8 cellular contexts compared by ENCODE assay signal in genomic region chr4:2241003-2241402, GRCh38. TPM values are rescaled to one million over a fixed set of nuclear protein-coding genes. Genes with fewer than 3 reads are reported as not detected.
DNase-seq lines count a peak whose midpoint lies in the region; ATAC-seq and TF ChIP-seq lines count a peak whose summit lies in the region.

No MANE protein-coding gene starts in this region.

- peak overlapping the region; percentile 61; the same call in 1 of the 2 replicates for H2AFZ ChIP-seq in SK-N-SH (ENCODE audit: low read depth)

- H3K36me3 Mint-ChIP-seq in activated CD8-positive, alpha-beta T cell treated with anti-CD3 and anti-CD28 coated beads, Interleukin-2, amount 10 ng/mL, durations not matched to agents 7 days and 5 days (ENCODE audit: low read depth): peaks cover 36% of the 10 kb centered on the region

- no peak for ATAC-seq in SK-N-SH treated with all-trans-retinoic acid at 6 μM for 48 hours
- no peak for ATAC-seq in activated CD8-positive, alpha-beta T cell treated with anti-CD3 and anti-CD28 coated beads, Interleukin-2, amount 10 ng/mL, durations not matched to agents 7 days and 5 days
- no peak for ATAC-seq in HG03460 (IDR thresholded peaks at IDR 0.05; ENCODE audit: unreplicated experiment)
- ATAC-seq in HG03520 (IDR thresholded peaks at IDR 0.05; ENCODE audit: unreplicated experiment): no peak

- TF ChIP-seq RAD21 in SK-N-SH (IDR thresholded peaks at IDR 0.05; ENCODE audit: low read length): no peak

- peak overlapping the region; percentile 83 for H3K9ac ChIP-seq in SK-N-SH
- peak overlapping the region; percentile 82; the same call in 1 of the 2 replicates for H3K9ac ChIP-seq in iPS-20b (ENCODE audit: low read depth, low read length)

- H3K4me3 ChIP-seq in SK-N-SH (ENCODE audit: low read depth in 2 of 2, low read length in 1 of 2) (peak overlapping the region; percentile 81 to 96), iPS-20b (ENCODE audit: low read length) (peak overlapping the region; percentile 77), suprapubic skin (peak overlapping the region; percentile 95)

- no peak for TF ChIP-seq POLR2A in suprapubic skin (IDR thresholded peaks at IDR 0.05)

- H3K4me1 Mint-ChIP-seq in activated CD8-positive, alpha-beta T cell treated with anti-CD3 and anti-CD28 coated beads, Interleukin-2, amount 10 ng/mL, durations not matched to agents 7 days and 5 days (ENCODE audit: low read depth): peaks cover 63% of the 10 kb centered on the region

- no peaks in the 10 kb centered on the region for H3K9me3 Mint-ChIP-seq in activated CD8-positive, alpha-beta T cell treated with anti-CD3 and anti-CD28 coated beads, Interleukin-2, amount 10 ng/mL, durations not matched to agents 7 days and 5 days (ENCODE audit: insufficient read depth)

- WGBS in SK-N-SH (ENCODE audit: low lambda C conversion rate): 5% methylated on average over 7 of the region's 7 CpGs
- 7% methylated on average over 7 of the region's 7 CpGs for WGBS in suprapubic skin

- no peaks in the 10 kb centered on the region for H3K9me3 ChIP-seq in SK-N-SH
- H3K9me3 ChIP-seq in iPS-20b (ENCODE audit: insufficient read depth, low read depth, low read length): peaks cover 8% of the 10 kb centered on the region
- no peaks in the 10 kb centered on the region for H3K9me3 ChIP-seq in suprapubic skin

- H3K27me3 ChIP-seq in SK-N-SH (ENCODE audit: insufficient read depth) (no peaks in the 10 kb centered on the region), iPS-20b (ENCODE audit: insufficient read depth, low read length) (peaks cover 3% of the 10 kb centered on the region; the same call in 1 of the 2 replicates), suprapubic skin (no peaks in the 10 kb centered on the region)

- peak overlapping the region; percentile 95 for H3K4me3 Mint-ChIP-seq in activated CD8-positive, alpha-beta T cell treated with anti-CD3 and anti-CD28 coated beads, Interleukin-2, amount 10 ng/mL, durations not matched to agents 7 days and 5 days

- H4K20me1 ChIP-seq in SK-N-SH (ENCODE audit: insufficient read depth): peaks cover 29% of the 10 kb centered on the region; the same call in 1 of the 2 replicates

- H3K27ac Mint-ChIP-seq in activated CD8-positive, alpha-beta T cell treated with anti-CD3 and anti-CD28 coated beads, Interleukin-2, amount 10 ng/mL, durations not matched to agents 7 days and 5 days: peak overlapping the region; percentile 93

- H3K36me3 ChIP-seq in SK-N-SH (replicated peaks in 1 of 2; ENCODE audit: control insufficient read depth in 1 of 2, insufficient read depth in 2 of 2, low read length in 1 of 2) (peaks cover 22 to 26% of the 10 kb centered on the region in 2 experiments), iPS-20b (ENCODE audit: insufficient read depth, low read depth, low read length) (peaks cover 31% of the 10 kb centered on the region), suprapubic skin (peaks cover 5% of the 10 kb centered on the region)

- TF ChIP-seq CTCF in SK-N-SH (IDR thresholded peaks at IDR 0.05) (no peak), suprapubic skin (IDR thresholded peaks at IDR 0.05) (no peak)

- CTCF ChIA-PET in SK-N-SH (lab: Yijun Ruan, JAX): interaction anchor here (1.7 to 2.4 kb wide), 3 partner anchors 21 to 195 kb away, joined by 6 to 14 read pairs (median 9); partner anchors contain the start of genes CFAP99 and ZFYVE28
- CTCF ChIA-PET in activated CD8-positive, alpha-beta T cell treated with anti-CD3 and anti-CD28 coated beads, Interleukin-2, amount 10 ng/mL, durations not matched to agents 7 days and 5 days (lab: Charles Lee): interaction anchor here (0.9 to 4.6 kb wide), 12 partner anchors 14 to 222 kb away, joined by 3 to 43 read pairs (median 4); partner anchors contain the start of genes CFAP99 and MXD4

- H3K4me1 ChIP-seq in SK-N-SH (ENCODE audit: control insufficient read depth in 1 of 2, insufficient read depth in 2 of 2, low read depth in 1 of 2, low read length in 1 of 2) (peaks cover 25 to 28% of the 10 kb centered on the region in 2 experiments; a peak in 3 of 4 replicates), iPS-20b (ENCODE audit: insufficient read depth, low read length) (0 out of 2 replicates have a peak, but pooled peaks cover 4% of the 10 kb centered on the region), suprapubic skin (peaks cover 52% of the 10 kb centered on the region)

- TF ChIP-seq EP300 in SK-N-SH (IDR thresholded peaks at IDR 0.05; ENCODE audit: borderline replicate concordance in 1 of 2, low read depth in 1 of 2, low read length in 1 of 2) (no peak), suprapubic skin (IDR thresholded peaks at IDR 0.05) (no peak)

- POLR2A ChIA-PET in SK-N-SH (lab: Yijun Ruan, JAX): interaction anchor here (1.4 kb wide), 1 partner anchor 195 kb away, joined by 4 read pairs; no protein-coding TSS in a partner anchor
- POLR2A ChIA-PET in activated CD8-positive, alpha-beta T cell treated with anti-CD3 and anti-CD28 coated beads, Interleukin-2, amount 10 ng/mL, durations not matched to agents 7 days and 5 days (lab: Charles Lee): interaction anchor here (0.6 to 3.1 kb wide), 13 partner anchors 10 to 529 kb away, joined by 3 to 27 read pairs (median 5); partner anchors contain the start of genes MXD4, RNF4 and SLBP

- H3K4me2 ChIP-seq in SK-N-SH: peak overlapping the region; percentile 89

- H3F3A ChIP-seq in SK-N-SH (replicated peaks; ENCODE audit: insufficient read depth): peaks cover 10% of the 10 kb centered on the region

- no peak for DNase-seq in SK-N-SH
- DNase-seq in activated CD8-positive, alpha-beta T cell treated with anti-CD3 and anti-CD28 coated beads, Interleukin-2, amount 10 ng/mL, durations not matched to agents 7 days and 5 days: peak; percentile 21
- no peak for DNase-seq in suprapubic skin (ENCODE audit: low spot score in 2 of 2)
- no peak for DNase-seq in DMS79 (lab: John Stamatoyannopoulos, UW)

- H3K27ac ChIP-seq in SK-N-SH (ENCODE audit: low read depth in 2 of 2, low read length in 1 of 2): peak overlapping the region in 1 of 2 experiments; percentile 24; a peak in 2 of 4 replicates
- H3K27ac ChIP-seq in iPS-20b (ENCODE audit: low read length): no peak overlapping the region
- H3K27ac ChIP-seq in suprapubic skin: no peak overlapping the region

- H3K27me3 Mint-ChIP-seq in activated CD8-positive, alpha-beta T cell treated with anti-CD3 and anti-CD28 coated beads, Interleukin-2, amount 10 ng/mL, durations not matched to agents 7 days and 5 days (ENCODE audit: low read depth): peaks cover 4% of the 10 kb centered on the region

- H3K9me2 ChIP-seq in SK-N-SH: no peaks in the 10 kb centered on the region

- H3K79me2 ChIP-seq in SK-N-SH (ENCODE audit: insufficient read depth): peaks cover 49% of the 10 kb centered on the region

TF ChIP-seq in SK-N-SH, 30 proteins besides CTCF, POLR2A, EP300 and RAD21 (continues in another document):
- no peak for TF ChIP-seq JUND (IDR thresholded peaks at IDR 0.05)
- no peak for TF ChIP-seq TAF1 (IDR thresholded peaks at IDR 0.05; ENCODE audit: borderline replicate concordance, low read depth, low read length)
- no peak for TF ChIP-seq FOXJ3 (CRISPR knock-in tag; IDR thresholded peaks at IDR 0.05)
- TF ChIP-seq GATA2 (CRISPR knock-in tag; IDR thresholded peaks at IDR 0.05): no peak

TF ChIP-seq in SK-N-SH treated with all-trans-retinoic acid at 6 μM for 48 hours, 23 proteins besides CTCF, POLR2A, EP300 and RAD21:
- TF ChIP-seq BACH2 (CRISPR knock-in tag; IDR thresholded peaks at IDR 0.05; ENCODE audit: borderline replicate concordance) (no peak), ZFP3 (CRISPR knock-in tag; IDR thresholded peaks at IDR 0.05) (no peak), ESRRG (CRISPR knock-in tag; IDR thresholded peaks at IDR 0.05) (no peak), ARNTL (CRISPR knock-in tag; IDR thresholded peaks at IDR 0.05; ENCODE audit: borderline replicate concordance, low read depth) (no peak)

RNA-seq across cellular contexts. Expression of gene HAUS3, which starts 0.9 kb away (rescaled TPM):
- 6.3 and 6.4 TPM in 2 replicates for polyA plus RNA-seq in SK-N-SH (2012; rRNA removed)
- polyA plus RNA-seq in SK-N-SH (2012; cell fraction: cytosol; rRNA removed): 4.0 and 4.4 TPM in 2 replicates
- polyA plus RNA-seq in SK-N-SH (2012; cell fraction: nucleus; rRNA removed): 15.3 and 15.8 TPM in 2 replicates
- total RNA-seq in activated CD8-positive, alpha-beta T cell treated with anti-CD3 and anti-CD28 coated beads, Interleukin-2, amount 10 ng/mL, durations not matched to agents 7 days and 5 days: 10 to 100 TPM; 22.0 to 25.8 TPM
- 10 to 100 TPM in 3 of 4 donors, 1 to 10 TPM in 1; 7.6 to 17.9 (median 11.8) TPM for total RNA-seq in suprapubic skin

RNA-seq across cellular contexts. Expression of gene POLN, which starts 0.9 kb away (rescaled TPM):
- 0.67 and 1.2 TPM in 2 replicates for polyA plus RNA-seq in SK-N-SH (2012; rRNA removed)
- 0.31 and 0.38 TPM in 2 replicates for polyA plus RNA-seq in SK-N-SH (2012; cell fraction: cytosol; rRNA removed)
- 4.2 and 4.9 TPM in 2 replicates for polyA plus RNA-seq in SK-N-SH (2012; cell fraction: nucleus; rRNA removed)
- total RNA-seq in activated CD8-positive, alpha-beta T cell treated with anti-CD3 and anti-CD28 coated beads, Interleukin-2, amount 10 ng/mL, durations not matched to agents 7 days and 5 days: 1 to 10 TPM; 2.4 to 2.5 TPM
- total RNA-seq in suprapubic skin: 1 to 10 TPM in 2 of 4 donors, under 1 TPM in 2; 0.91 to 8.0 (median 1.2) TPM

RNA-seq across cellular contexts. Expression of gene MXD4, which starts 20.9 kb away (rescaled TPM):
- 38.6 and 42.2 TPM in 2 replicates for polyA plus RNA-seq in SK-N-SH (2012; rRNA removed)
- 17.3 and 28.2 TPM in 2 replicates for polyA plus RNA-seq in SK-N-SH (2012; cell fraction: cytosol; rRNA removed)
- 58.8 and 62.0 TPM in 2 replicates for polyA plus RNA-seq in SK-N-SH (2012; cell fraction: nucleus; rRNA removed)
- 1 to 10 TPM; 5.9 to 6.9 TPM for total RNA-seq in activated CD8-positive, alpha-beta T cell treated with anti-CD3 and anti-CD28 coated beads, Interleukin-2, amount 10 ng/mL, durations not matched to agents 7 days and 5 days
- 10 to 100 TPM; 52.8 to 76.8 (median 63.3) TPM for total RNA-seq in suprapubic skin

Comparison
In these comparisons a context has a peak if more than half of its experiments do, and no peak if none do; other contexts are left out.
1. RNA of gene MXD4, which starts 20.9 kb away (total RNA-seq): 52.8 to 76.8 TPM in suprapubic skin; 5.9 to 6.9 TPM in activated CD8-positive, alpha-beta T cell treated with anti-CD3 and anti-CD28 coated beads, Interleukin-2, amount 10 ng/mL, durations not matched to agents 7 days and 5 days; every median in the first group is over 4 times any median in the second.
2. Peak in every context shown above with its lines, with median percentiles within 50 percentile points of each other: H3K4me3 ChIP-seq.